Comparison of ENCODE assay signal across 23 cellular contexts in the genomic region with DNA sequence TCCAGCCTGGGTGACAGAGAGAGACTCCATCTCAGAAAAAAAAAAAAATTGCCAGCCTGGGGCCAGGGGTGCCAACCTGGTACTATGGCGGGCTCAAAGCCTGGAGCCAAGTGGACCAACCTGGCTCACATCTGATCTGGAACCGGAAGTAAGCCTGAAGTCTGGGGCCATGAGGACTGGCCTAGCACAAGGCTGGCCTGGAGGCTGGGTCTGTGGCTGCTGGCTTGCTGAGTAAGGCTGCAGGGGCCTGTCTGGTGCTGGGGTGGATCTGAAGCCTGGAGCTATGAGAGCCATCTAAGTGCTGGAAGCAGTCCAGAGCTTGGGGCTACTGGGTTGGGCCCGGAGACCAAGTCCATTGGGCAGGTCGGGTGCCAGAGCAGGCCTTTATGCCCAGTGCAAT.
DNase-seq lines count a peak whose midpoint lies in the region; ATAC-seq and TF ChIP-seq lines count a peak whose summit lies in the region.
"Had no signal": no experiment of that assay in that cellular context is flagged by ENCODE, and none has a peak within 500 bp of the region (broad histone marks: within the 10 kb centered on the region; RNA-seq: fewer than 3 reads in every experiment).

No MANE protein-coding gene starts in this region.

- H3K4me3 ChIP-seq in neuronal stem cell (ENCODE audit: low read length in 2 of 2) (no peak overlapping the region), esophagus muscularis mucosa (no peak overlapping the region)
- H3K4me3 ChIP-seq: A549; BLaER1 treated with 17β-estradiol and CSF1 and Interleukin-3, amounts not matched to agents 10 nM and 100 nM; GM12878 had no signal

- H3K79me1 ChIP-seq in neuronal stem cell (ENCODE audit: low read depth, low read length) = no peaks in the 10 kb centered on the region

- H3K27ac ChIP-seq in neuronal stem cell (replicated peaks; ENCODE audit: low read length) (no peak overlapping the region), esophagus muscularis mucosa (replicated peaks in 1 of 4) (no peak overlapping the region)
- H3K27ac ChIP-seq: 22Rv1; A549; BLaER1 treated with 17β-estradiol and CSF1 and Interleukin-3, amounts not matched to agents 10 nM and 100 nM; C4-2B had no signal

- no peak for TF ChIP-seq POLR2A in esophagus muscularis mucosa (IDR thresholded peaks at IDR 0.05; ENCODE audit: low read depth)

- H3K9me3 ChIP-seq in neuronal stem cell (replicated peaks in 1 of 2; ENCODE audit: control insufficient read depth in 2 of 2, insufficient read depth in 1 of 2, low read depth in 1 of 2, low read length in 2 of 2) (no peaks in the 10 kb centered on the region), esophagus muscularis mucosa (no peaks in the 10 kb centered on the region)
- H3K9me3 ChIP-seq: A549 had no signal

- DNase-seq in activated CD8-positive, alpha-beta memory T cell treated with anti-CD3 and anti-CD28 coated beads, Interleukin-2, amount 50 U/mL, for 48 hours = peak; percentile 44
- DNase-seq in activated CD8-positive, alpha-beta memory T cell treated with anti-CD3 and anti-CD28 coated beads for 24 hours = no peak
- no peak for DNase-seq in neuronal stem cell (ENCODE audit: low spot score)
- DNase-seq in sciatic nerve (ENCODE audit: low spot score) = no peak
- no peak for DNase-seq in H4 (ENCODE audit: low spot score)
- no peak for DNase-seq in esophagus muscularis mucosa (ENCODE audit: extremely low spot score)
- DNase-seq: AML-193; Caco-2; Calu3; CD4-positive, alpha-beta T cell; CD8-positive, alpha-beta T cell; DMS153; DMS53; DMS79; DND-41; EL; GDM1 had no signal

- no peak overlapping the region for H3K18ac ChIP-seq in neuronal stem cell (ENCODE audit: low read length)

- no peak overlapping the region for H2BK5ac ChIP-seq in neuronal stem cell (ENCODE audit: low read length)

- H2BK120ac ChIP-seq in neuronal stem cell (ENCODE audit: low read depth, low read length) = no peak overlapping the region

- no peak overlapping the region for H3K4ac ChIP-seq in neuronal stem cell (ENCODE audit: low read length)

- H2AK5ac ChIP-seq in neuronal stem cell (ENCODE audit: low read depth, low read length) = peak overlapping the region; percentile 68

- ATAC-seq in sciatic nerve (peak; percentile 7), GM18517 (IDR thresholded peaks at IDR 0.05; ENCODE audit: unreplicated experiment) (no peak)
- ATAC-seq: A549; CD8-positive, alpha-beta T cell; GM12878 had no signal

- no peak overlapping the region for H4K8ac ChIP-seq in neuronal stem cell (ENCODE audit: low read depth, low read length)

- H3K14ac ChIP-seq in neuronal stem cell (ENCODE audit: low read length) = no peak overlapping the region

- H2BK15ac ChIP-seq in neuronal stem cell (ENCODE audit: low read length) = no peak overlapping the region

- no peaks in the 10 kb centered on the region for H3K4me1 ChIP-seq in neuronal stem cell (ENCODE audit: control insufficient read depth in 2 of 2, insufficient read depth in 1 of 2, low read depth in 1 of 2, low read length in 2 of 2)
- peaks cover 0 to 4% (median 1%) of the 10 kb centered on the region in 4 donors for H3K4me1 ChIP-seq in esophagus muscularis mucosa
- H3K4me1 ChIP-seq: BLaER1 treated with 17β-estradiol and CSF1 and Interleukin-3, amounts not matched to agents 10 nM and 100 nM; Caco-2 had no signal

- TF ChIP-seq EP300 in esophagus muscularis mucosa (IDR thresholded peaks at IDR 0.05) = no peak

- H3K36me3 ChIP-seq in neuronal stem cell (replicated peaks in 1 of 2; ENCODE audit: control insufficient read depth in 2 of 2, insufficient read depth in 2 of 2, low read length in 2 of 2) (no peaks in the 10 kb centered on the region), esophagus muscularis mucosa (no peaks in the 10 kb centered on the region)
- H3K36me3 ChIP-seq: BLaER1 treated with 17β-estradiol and CSF1 and Interleukin-3, amounts not matched to agents 10 nM and 100 nM had no signal

- no peak overlapping the region for H3K23ac ChIP-seq in neuronal stem cell (ENCODE audit: low read depth, low read length, poor library complexity)

- no peak for TF ChIP-seq CTCF in esophagus muscularis mucosa (IDR thresholded peaks at IDR 0.05)

- H2BK12ac ChIP-seq in neuronal stem cell (ENCODE audit: low read length) = no peak overlapping the region

- WGBS in neuronal stem cell (ENCODE audit: extremely low coverage in 2 of 2, insufficient read length in 2 of 2, insufficient replicate concordance in 1 of 2), 2 donors = no CpG with 5 or more reads among the region's 4 CpGs
- WGBS in esophagus muscularis mucosa = 100% methylated on average over 2 of the region's 4 CpGs

- intact Hi-C loops in sciatic nerve (cut with DNase I) = no loop called here
- intact Hi-C loops in esophagus muscularis mucosa (cut with DNase I) = no loop called here

- no peak overlapping the region for H2AFZ ChIP-seq in neuronal stem cell (ENCODE audit: low read length)

- no peak overlapping the region for H3K9ac ChIP-seq in neuronal stem cell (ENCODE audit: low read depth, low read length, poor library complexity)
- H3K9ac ChIP-seq: BLaER1 treated with 17β-estradiol and CSF1 and Interleukin-3, amounts not matched to agents 10 nM and 100 nM had no signal

- H3K27me3 ChIP-seq in neuronal stem cell (ENCODE audit: control insufficient read depth in 3 of 3, insufficient read depth in 3 of 3, low read depth in 1 of 3, low read length in 3 of 3) (peaks cover 0 to 2% (median 0%) of the 10 kb centered on the region in 3 experiments), esophagus muscularis mucosa (no peaks in the 10 kb centered on the region)
- H3K27me3 ChIP-seq: BLaER1 treated with 17β-estradiol and CSF1 and Interleukin-3, amounts not matched to agents 10 nM and 100 nM had no signal

- H3K4me2 ChIP-seq in neuronal stem cell (ENCODE audit: insufficient read depth, low read length, poor library complexity, severe bottlenecking) = no peak overlapping the region
- H3K4me2 ChIP-seq: A549; BLaER1 treated with 17β-estradiol and CSF1 and Interleukin-3, amounts not matched to agents 10 nM and 100 nM had no signal

- H4K91ac ChIP-seq in neuronal stem cell (ENCODE audit: low read depth, low read length, poor library complexity) = no peak overlapping the region
